ENCODE assay signal across 1 cellular context in the genomic region with DNA sequence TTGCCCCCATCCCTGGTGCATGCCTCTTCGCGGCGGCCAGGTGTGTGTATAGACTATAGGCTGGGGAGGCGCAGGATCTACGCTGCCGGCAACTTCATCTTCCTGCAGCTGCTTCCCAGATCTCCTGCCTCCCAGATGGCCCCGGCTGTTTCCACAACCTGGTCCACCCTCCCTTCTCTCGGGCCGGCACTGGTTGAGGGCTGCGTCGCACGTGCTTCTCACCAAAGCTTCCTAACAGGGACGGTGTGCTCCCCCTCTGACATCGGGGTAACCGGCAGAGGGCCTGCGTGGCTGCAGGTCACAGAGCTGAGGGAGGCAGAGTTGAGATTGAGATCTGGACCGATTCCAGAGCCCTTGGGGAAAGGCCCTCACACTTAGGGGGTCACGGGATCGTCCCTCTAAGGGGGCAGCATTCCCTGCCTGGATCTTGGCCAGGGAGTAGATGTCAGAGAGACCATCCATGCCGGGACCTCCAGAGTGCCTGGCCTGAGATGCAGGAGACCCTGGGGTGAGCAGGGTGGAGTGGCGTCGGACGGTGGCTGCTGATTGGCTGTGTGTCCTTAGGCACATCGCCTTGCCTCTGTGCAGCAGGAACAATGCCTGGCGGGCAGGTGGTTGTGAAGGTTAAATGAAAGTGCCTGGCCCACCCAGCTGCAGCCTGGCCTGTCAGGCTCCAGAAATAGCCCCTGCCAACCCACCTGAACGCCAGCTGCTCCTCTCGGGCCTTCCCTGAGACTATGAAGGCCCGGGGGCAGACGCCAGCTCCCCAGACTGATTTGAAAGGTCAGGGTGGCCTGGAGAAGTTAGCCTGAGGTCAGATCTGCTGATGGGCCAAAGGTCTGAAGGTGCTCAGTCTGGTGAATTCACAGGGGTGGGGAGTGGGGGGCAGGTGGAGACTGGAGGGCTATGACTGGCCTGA.
TF ChIP-seq lines count a peak whose summit lies in the region.

No MANE protein-coding gene starts in this region.

TF ChIP-seq in H1, 55 proteins besides CTCF, POLR2A, EP300 and RAD21:
- TF ChIP-seq NANOG (IDR thresholded peaks at IDR 0.05; ENCODE audit: insufficient read depth, low read depth, low read length, poor library complexity, severe bottlenecking) (no peak), SIN3A (conservative IDR thresholded peaks at IDR 0.05 in 1 of 2, IDR thresholded peaks at IDR 0.05 in 1 of 2; ENCODE audit: low read depth in 1 of 2, low read length in 2 of 2) (0 out of 4 replicates have a peak, but pooled peaks of 1 of the 2 experiments have one; percentile 46), HDAC6 (IDR thresholded peaks at IDR 0.05; ENCODE audit: low read depth, low read length) (no peak), ZNF274 (IDR thresholded peaks at IDR 0.05; ENCODE audit: borderline replicate concordance, extremely low read depth, low read length) (no peak), POLR2AphosphoS5 (IDR thresholded peaks at IDR 0.05; ENCODE audit: low read depth, low read length) (peak; percentile 71; the same call in 1 of the 2 replicates), BRCA1 (IDR thresholded peaks at IDR 0.05; ENCODE audit: low read depth, low read length) (no peak), HDAC2 (IDR thresholded peaks at IDR 0.05; ENCODE audit: borderline replicate concordance in 1 of 2, low read depth in 2 of 2, low read length in 2 of 2) (no peak)
- TF ChIP-seq, protein P1, sequence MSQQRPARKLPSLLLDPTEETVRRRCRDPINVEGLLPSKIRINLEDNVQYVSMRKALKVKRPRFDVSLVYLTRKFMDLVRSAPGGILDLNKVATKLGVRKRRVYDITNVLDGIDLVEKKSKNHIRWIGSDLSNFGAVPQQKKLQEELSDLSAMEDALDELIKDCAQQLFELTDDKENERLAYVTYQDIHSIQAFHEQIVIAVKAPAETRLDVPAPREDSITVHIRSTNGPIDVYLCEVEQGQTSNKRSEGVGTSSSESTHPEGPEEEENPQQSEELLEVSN (IDR thresholded peaks at IDR 0.05) = peak; percentile 84
- TF ChIP-seq, protein P2, sequence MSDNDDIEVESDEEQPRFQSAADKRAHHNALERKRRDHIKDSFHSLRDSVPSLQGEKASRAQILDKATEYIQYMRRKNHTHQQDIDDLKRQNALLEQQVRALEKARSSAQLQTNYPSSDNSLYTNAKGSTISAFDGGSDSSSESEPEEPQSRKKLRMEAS (IDR thresholded peaks at IDR 0.05) = peak; percentile 94
